In the genomic region with DNA sequence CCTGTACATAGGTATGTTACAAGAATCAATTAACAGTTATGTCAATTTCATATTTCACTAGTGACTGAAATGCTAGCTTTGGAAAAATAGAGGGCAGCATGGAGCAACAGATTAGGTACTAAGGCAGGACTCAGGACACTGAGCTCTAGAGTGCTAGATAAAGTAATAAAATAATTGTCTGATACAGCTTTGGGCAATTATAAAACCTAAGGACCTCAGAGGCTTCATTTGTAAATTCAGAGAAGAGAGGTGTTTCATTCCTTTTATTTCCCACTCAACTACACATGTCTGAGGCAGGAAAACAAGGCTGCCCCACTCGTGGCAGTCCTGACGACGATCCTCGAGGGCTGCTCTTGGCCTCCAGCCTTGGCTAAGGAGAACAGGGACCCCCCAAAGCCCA, we compare ENCODE assay signal across 9 cellular contexts.
A peak's percentile ranks its signal among the peaks of the same experiment; 100 is the strongest.
DNase-seq lines count a peak whose midpoint lies in the region; ATAC-seq, FAIRE-seq and TF ChIP-seq lines count a peak whose summit lies in the region.
"Had no signal": no experiment of that assay in that cellular context is flagged by ENCODE, and none has a peak within 500 bp of the region (broad histone marks: within the 10 kb centered on the region; RNA-seq: fewer than 3 reads in every experiment).

No MANE protein-coding gene starts in this region.

- H3K4me1 Mint-ChIP-seq in T-helper 17 cell (peaks cover 2% of the 10 kb centered on the region), natural killer cell (no peaks in the 10 kb centered on the region), mesothelial cell of epicardium (no peaks in the 10 kb centered on the region)
- H3K4me1 Mint-ChIP-seq: memory B cell had no signal

- H3K36me3 Mint-ChIP-seq in T-helper 17 cell (ENCODE audit: low read depth) (peaks cover 2% of the 10 kb centered on the region), natural killer cell (peaks cover 9% of the 10 kb centered on the region), mesothelial cell of epicardium (peaks cover 14% of the 10 kb centered on the region)

- no peak overlapping the region for H3K4me3 ChIP-seq in left ventricle myocardium inferior

- intact Hi-C loops in left ventricle myocardium inferior (cut with micrococcal nuclease): no loop called here
- intact Hi-C loops in natural killer cell (cut with micrococcal nuclease): no loop called here

- in situ Hi-C loops in Caki2 (cut with HindIII; ENCODE audit: low pct_unique_long_range_greater_than_20kb, low sequenced_read_pairs): loop anchor here (25.0 kb wide), 1 partner anchor 94 kb away; a partner anchor contains a TSS

- DNase-seq in Caki2 (ENCODE audit: low read depth) (peak; percentile 20), HTR-8/SVneo (ENCODE audit: insufficient read length, low spot score) (peak; percentile 39), T-helper 17 cell (no peak), left ventricle myocardium inferior (no peak), GF-D8 (lab: John Stamatoyannopoulos, UW) (no peak), natural killer cell (no peak), mesothelial cell of epicardium (ENCODE audit: low spot score in 2 of 2, unreplicated experiment in 2 of 2) (no peak), activated T-cell treated with anti-CD3 and anti-CD28 coated beads for 4 hours (no peak)

- no peak overlapping the region for H3K27ac ChIP-seq in left ventricle myocardium inferior (replicated peaks)

- H3K9me3 Mint-ChIP-seq in natural killer cell: no peaks in the 10 kb centered on the region
- no peaks in the 10 kb centered on the region for H3K9me3 Mint-ChIP-seq in mesothelial cell of epicardium
- H3K9me3 Mint-ChIP-seq: memory B cell had no signal

- FAIRE-seq in HTR-8/SVneo (lab: Jason Lieb, UNC): peak; percentile 28

- H3K27ac Mint-ChIP-seq in T-helper 17 cell: peak overlapping the region; percentile 59
- H3K27ac Mint-ChIP-seq in natural killer cell: no peak overlapping the region
- no peak overlapping the region for H3K27ac Mint-ChIP-seq in mesothelial cell of epicardium
- H3K27ac Mint-ChIP-seq: memory B cell had no signal

- no peak for ATAC-seq in T-helper 17 cell
- no peak for ATAC-seq in natural killer cell

- no peaks in the 10 kb centered on the region for H3K9me3 ChIP-seq in T-helper 17 cell (ENCODE audit: control insufficient read depth, low read length, poor library complexity, severe bottlenecking)
- no peaks in the 10 kb centered on the region for H3K9me3 ChIP-seq in left ventricle myocardium inferior (replicated peaks)

- no peaks in the 10 kb centered on the region for H3K27me3 Mint-ChIP-seq in T-helper 17 cell
- no peaks in the 10 kb centered on the region for H3K27me3 Mint-ChIP-seq in natural killer cell (ENCODE audit: low read depth in 2 of 2)
- H3K27me3 Mint-ChIP-seq in mesothelial cell of epicardium (ENCODE audit: low read depth): no peaks in the 10 kb centered on the region
- H3K27me3 Mint-ChIP-seq: memory B cell had no signal

- peaks cover 20% of the 10 kb centered on the region for H3K36me3 ChIP-seq in left ventricle myocardium inferior

- TF ChIP-seq CTCF in left ventricle myocardium inferior (IDR thresholded peaks at IDR 0.05; ENCODE audit: borderline replicate concordance) (peak; percentile 40), natural killer cell (IDR thresholded peaks at IDR 0.05) (no peak), mesothelial cell of epicardium (IDR thresholded peaks at IDR 0.05; ENCODE audit: unreplicated experiment) (no peak)

- H3K4me3 Mint-ChIP-seq in T-helper 17 cell (no peak overlapping the region), natural killer cell (no peak overlapping the region), mesothelial cell of epicardium (no peak overlapping the region)
- H3K4me3 Mint-ChIP-seq: memory B cell had no signal

- H3K4me1 ChIP-seq in left ventricle myocardium inferior: no peaks in the 10 kb centered on the region

- H3K27me3 ChIP-seq in left ventricle myocardium inferior (ENCODE audit: low read depth): no peaks in the 10 kb centered on the region

Comparison
In these comparisons a context has a peak if more than half of its experiments do, and no peak if none do; other contexts are left out.
1. DNase-seq: peak in Caki2 (single experiment) and HTR-8/SVneo (single experiment); none in T-helper 17 cell (0 of 3), left ventricle myocardium inferior (single experiment), GF-D8 (single experiment), natural killer cell (single experiment), mesothelial cell of epicardium (0 of 2) and activated T-cell treated with anti-CD3 and anti-CD28 coated beads for 4 hours (single experiment).